ENCODE assay signal across 25 cellular contexts in the genomic region with DNA sequence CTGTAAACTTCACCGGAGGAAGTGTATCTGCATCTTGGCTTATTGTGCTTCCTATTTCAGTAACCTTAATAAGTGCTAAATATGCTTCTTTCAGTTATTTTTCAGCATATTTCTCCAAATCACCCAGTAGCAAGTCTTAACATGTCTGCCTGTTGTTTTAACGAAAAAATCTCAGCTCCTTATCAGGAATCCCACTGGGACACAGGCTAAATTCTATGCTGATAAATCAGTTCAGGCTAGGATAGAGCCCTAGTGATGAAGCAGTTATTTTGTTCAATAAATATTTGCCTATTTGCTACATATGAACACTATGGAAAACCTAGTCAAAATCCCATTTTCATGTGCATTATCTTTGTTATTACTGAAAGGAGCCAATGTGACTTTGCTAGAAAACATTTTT. TPM values are rescaled to one million over a fixed set of nuclear protein-coding genes. Genes with fewer than 3 reads are reported as not detected.
"Had no signal": no experiment of that assay in that cellular context is flagged by ENCODE, and none has a peak within 500 bp of the region (broad histone marks: within the 10 kb centered on the region; RNA-seq: fewer than 3 reads in every experiment).

No MANE protein-coding gene starts in this region.

- H3K79me2 ChIP-seq: hepatocyte had no signal

- H2AFZ ChIP-seq: hepatocyte had no signal

- ATAC-seq: effector memory CD8-positive, alpha-beta T cell; heart left ventricle; left lobe of liver; natural killer cell; pancreas; right lobe of liver had no signal

- FAIRE-seq: kidney, pancreas, small intestine had no signal

- H3K27me3 ChIP-seq: gastrocnemius medialis, heart left ventricle, pancreas, right lobe of liver, stomach, thyroid gland, vagina had no signal

- H3K4me2 ChIP-seq: hepatocyte had no signal

- H3K27ac ChIP-seq: heart left ventricle, hepatocyte, pancreas, right lobe of liver, stomach, thyroid gland, vagina had no signal

- H3K4me3 ChIP-seq: gastrocnemius medialis, heart left ventricle, hepatocyte, lung, pancreas, right lobe of liver, stomach, thyroid gland, vagina had no signal

- H3K4me1 ChIP-seq: pancreas, right lobe of liver, stomach, thyroid gland, vagina had no signal

- H3K9me3 ChIP-seq: gastrocnemius medialis, heart left ventricle, pancreas, right lobe of liver, stomach, thyroid gland, vagina had no signal

- H3K36me3 ChIP-seq: gastrocnemius medialis, heart left ventricle, pancreas, right lobe of liver, stomach, thyroid gland, vagina had no signal

- DNase-seq: cortex of kidney; effector memory CD8-positive, alpha-beta T cell; foreskin fibroblast; gastrocnemius medialis; heart left ventricle; kidney; natural killer cell; occipital lobe; pancreas; retina; right lobe of liver; small intestine; stimulated activated CD4-positive, alpha-beta T cell treated with anti-CD3 and anti-CD28 coated beads, Interleukin-12 subunit alpha, Interleukin-12 subunit beta, amount 100 ng/mL, for 4 hours; stimulated activated CD4-positive, alpha-beta T cell treated with anti-CD3 and anti-CD28 coated beads, Interleukin-1b, Interleukin-23, amount 100 ng/mL, for 48 hours; stimulated activated CD4-positive, alpha-beta T cell treated with anti-CD3 and anti-CD28 coated beads, Interleukin-4, amount 100 ng/mL, for 1 hour; stimulated activated CD8-positive, alpha-beta memory T cell treated with anti-CD3 and anti-CD28 coated beads, Interleukin-4, amount 100 ng/mL, for 48 hours; stimulated activated naive CD4-positive, alpha-beta T cell treated with Interleukin-2 at 50 U/mL for 16 hours; stomach; thyroid gland; trophoblast cell had no signal

RNA-seq across cellular contexts. Expression of a gene that starts 8.2 kb away (rescaled TPM):
- polyA plus RNA-seq: neural cell had no signal
